In the genomic region with DNA sequence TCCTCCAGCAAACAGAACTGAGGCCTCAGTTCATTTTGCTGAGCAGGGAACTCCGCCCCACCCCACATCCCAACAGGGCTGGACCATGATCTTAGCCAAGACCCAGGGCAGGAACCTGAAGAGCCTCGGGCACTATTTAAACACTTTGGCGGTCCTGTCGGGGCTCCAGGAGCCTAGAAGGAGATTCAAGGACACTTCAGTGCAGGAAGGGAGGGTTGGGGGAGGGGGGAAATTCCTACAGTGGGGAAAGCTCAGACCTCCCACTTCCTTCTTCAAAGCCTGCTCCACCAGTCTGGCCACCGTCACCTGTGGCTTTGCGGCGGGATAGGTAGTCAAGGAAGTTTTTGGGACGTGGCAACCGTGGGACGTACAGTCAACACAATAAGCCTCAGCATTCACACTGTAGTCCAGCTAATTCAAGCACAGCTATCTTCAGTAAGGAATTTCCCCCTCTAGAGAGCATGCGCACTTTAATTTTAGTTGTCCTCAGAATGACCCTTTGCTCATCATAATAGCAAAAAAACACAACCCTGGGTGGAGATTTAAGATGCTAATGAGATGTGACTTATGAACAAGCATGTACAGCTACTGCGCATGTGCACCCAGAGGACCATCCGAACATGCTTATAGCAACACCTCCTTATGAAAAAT, we compare ENCODE assay signal across 15 cellular contexts. TPM values are rescaled to one million over a fixed set of nuclear protein-coding genes. Genes with fewer than 3 reads are reported as not detected.
DNase-seq lines count a peak whose midpoint lies in the region; ATAC-seq and TF ChIP-seq lines count a peak whose summit lies in the region.
"Had no signal": no experiment of that assay in that cellular context is flagged by ENCODE, and none has a peak within 500 bp of the region (broad histone marks: within the 10 kb centered on the region; RNA-seq: fewer than 3 reads in every experiment).

No MANE protein-coding gene starts in this region.

- H3K14ac ChIP-seq in IMR-90 (replicated peaks; ENCODE audit: low read depth, low read length): no peak overlapping the region

- peak overlapping the region; percentile 5 for H3K27ac Mint-ChIP-seq in endodermal cell
- no peak overlapping the region for H3K27ac Mint-ChIP-seq in activated T-cell treated with anti-CD3 and anti-CD28 coated beads, Interleukin-2, amount 50 U/mL, for 72 hours

- H2BK20ac ChIP-seq in IMR-90 (ENCODE audit: low read depth, low read length): peak overlapping the region; percentile 87

- H2AFZ ChIP-seq in IMR-90 (replicated peaks; ENCODE audit: low read length, poor library complexity): no peak overlapping the region

- peaks cover 17% of the 10 kb centered on the region for H3K9me1 ChIP-seq in IMR-90 (ENCODE audit: insufficient read depth, low read length)

- peak overlapping the region; percentile 70 for H4K91ac ChIP-seq in IMR-90 (ENCODE audit: insufficient read depth, low read depth, low read length)

- no TSS peak for BruUV-seq in IMR-90 (replicated peaks; lab: Mats Ljungman, UMichigan)

- TF ChIP-seq CTCF in IMR-90 (conservative IDR thresholded peaks at IDR 0.05; ENCODE audit: low read depth, low read length) (no peak), endodermal cell (conservative IDR thresholded peaks at IDR 0.05) (no peak), left lung (IDR thresholded peaks at IDR 0.05) (no peak)

- H3K9me3 Mint-ChIP-seq in endodermal cell: no peaks in the 10 kb centered on the region
- H3K9me3 Mint-ChIP-seq in activated T-cell treated with anti-CD3 and anti-CD28 coated beads, Interleukin-2, amount 50 U/mL, for 72 hours: no peaks in the 10 kb centered on the region

- H3K27me3 Mint-ChIP-seq in endodermal cell (ENCODE audit: insufficient read depth): no peaks in the 10 kb centered on the region
- H3K27me3 Mint-ChIP-seq in activated T-cell treated with anti-CD3 and anti-CD28 coated beads, Interleukin-2, amount 50 U/mL, for 72 hours (ENCODE audit: low read depth): peaks cover 16% of the 10 kb centered on the region

- peaks cover 8% of the 10 kb centered on the region; the same call in 1 of the 2 replicates for H4K20me1 ChIP-seq in IMR-90 (ENCODE audit: insufficient read depth, low read length)
- H4K20me1 ChIP-seq: BLaER1 treated with 17β-estradiol and CSF1 and Interleukin-3, amounts not matched to agents 10 nM and 100 nM had no signal

- in situ Hi-C loops in IMR-90 (cut with MboI; ENCODE audit: low sequenced_read_pairs): loop anchor here (25.0 kb wide), 2 partner anchors 1060 to 1335 kb away; a partner anchor contains a TSS
- in situ Hi-C loops in KBM-7 (cut with MboI; ENCODE audit: low pct_unique_long_range_greater_than_20kb, low sequenced_read_pairs): no loop called here

- H2BK120ac ChIP-seq in IMR-90 (ENCODE audit: low read depth, low read length): peak overlapping the region; percentile 85

- H3K27me3 ChIP-seq in IMR-90 (ENCODE audit: control insufficient read depth, insufficient read depth, low read length): no peaks in the 10 kb centered on the region
- no peaks in the 10 kb centered on the region for H3K27me3 ChIP-seq in endodermal cell (ENCODE audit: control insufficient read depth, insufficient read depth, low read length, poor library complexity, severe bottlenecking)
- H3K27me3 ChIP-seq in left lung: no peaks in the 10 kb centered on the region
- H3K27me3 ChIP-seq in skeletal muscle tissue (ENCODE audit: control insufficient read depth in 3 of 3, insufficient read depth in 3 of 3, low read length in 3 of 3): no peaks in the 10 kb centered on the region
- H3K27me3 ChIP-seq: BLaER1 treated with 17β-estradiol and CSF1 and Interleukin-3, amounts not matched to agents 10 nM and 100 nM; testis had no signal

- peaks cover 28% of the 10 kb centered on the region for H3K4me1 ChIP-seq in IMR-90 (ENCODE audit: control insufficient read depth, insufficient read depth, low read length)
- H3K4me1 ChIP-seq in endodermal cell (ENCODE audit: control insufficient read depth, insufficient read depth, low read length): no peaks in the 10 kb centered on the region
- peaks cover 30 to 37% of the 10 kb centered on the region in 2 donors for H3K4me1 ChIP-seq in left lung
- peaks cover 11 to 22% (median 13%) of the 10 kb centered on the region in 3 donors for H3K4me1 ChIP-seq in skeletal muscle tissue (ENCODE audit: control insufficient read depth in 3 of 3, insufficient read depth in 3 of 3, low read length in 3 of 3)

- peak overlapping the region; percentile 23; the same call in 1 of the 2 replicates for H4K5ac ChIP-seq in IMR-90 (ENCODE audit: low read depth, low read length)

- H4K8ac ChIP-seq in IMR-90 (ENCODE audit: low read depth in 2 of 2, low read length in 2 of 2): no peak overlapping the region; a peak in 1 of 4 replicates

- peak overlapping the region; percentile 80 for H3K4ac ChIP-seq in IMR-90 (ENCODE audit: low read depth, low read length)

- H2BK15ac ChIP-seq in IMR-90 (ENCODE audit: low read depth, low read length): peak overlapping the region; percentile 39; the same call in 1 of the 3 replicates

- H2AK9ac ChIP-seq in IMR-90 (replicated peaks; ENCODE audit: low read depth, low read length, poor library complexity): no peak overlapping the region

- peaks cover 5% of the 10 kb centered on the region for H3K4me1 Mint-ChIP-seq in endodermal cell
- H3K4me1 Mint-ChIP-seq in activated T-cell treated with anti-CD3 and anti-CD28 coated beads, Interleukin-2, amount 50 U/mL, for 72 hours (ENCODE audit: low read depth): no peaks in the 10 kb centered on the region

- H3K56ac ChIP-seq in IMR-90 (ENCODE audit: extremely low read depth, insufficient read depth, low read length): no peak overlapping the region

- H3K79me1 ChIP-seq in IMR-90 (ENCODE audit: low read depth in 1 of 2, low read length in 2 of 2): peaks cover 0 to 11% of the 10 kb centered on the region in 2 experiments; a peak in 2 of 4 replicates

- H2AK5ac ChIP-seq in IMR-90 (ENCODE audit: low read depth, low read length): peak overlapping the region; percentile 78; the same call in 1 of the 2 replicates

- ATAC-seq in IMR-90 (ENCODE audit: low read depth) (no peak), left lung (peak; percentile 83), HG02884 (IDR thresholded peaks at IDR 0.05; ENCODE audit: unreplicated experiment) (no peak), HG02610 (IDR thresholded peaks at IDR 0.05; ENCODE audit: unreplicated experiment) (no peak)
- no peak for ATAC-seq in activated T-cell treated with anti-CD3 and anti-CD28 coated beads, Interleukin-2, amount 50 U/mL, for 72 hours (replicated peaks in 1 of 2)

- TF ChIP-seq RAD21 in IMR-90 (IDR thresholded peaks at IDR 0.05; ENCODE audit: low read length): no peak

- no peaks in the 10 kb centered on the region for H3K36me3 Mint-ChIP-seq in endodermal cell (ENCODE audit: low read depth)
- no peaks in the 10 kb centered on the region for H3K36me3 Mint-ChIP-seq in activated T-cell treated with anti-CD3 and anti-CD28 coated beads, Interleukin-2, amount 50 U/mL, for 72 hours (ENCODE audit: insufficient read depth in 2 of 2)

- CTCF ChIA-PET in IMR-90 (lab: Yijun Ruan, JAX): no interaction called here

- dilution Hi-C loops in IMR-90 (cut with HindIII; ENCODE audit: low sequenced_read_pairs, unreplicated experiment): no loop called here

- no peak overlapping the region for H3K9ac ChIP-seq in IMR-90 (ENCODE audit: low read depth, low read length)
- no peak overlapping the region for H3K9ac ChIP-seq in endodermal cell (ENCODE audit: extremely low read depth, low read length, poor library complexity, severe bottlenecking)
- no peak overlapping the region for H3K9ac ChIP-seq in skeletal muscle tissue (ENCODE audit: low read depth in 1 of 3, low read length in 3 of 3)
- H3K9ac ChIP-seq: BLaER1 treated with 17β-estradiol and CSF1 and Interleukin-3, amounts not matched to agents 10 nM and 100 nM had no signal

- H3K4me2 ChIP-seq in IMR-90 (ENCODE audit: low read depth, low read length): no peak overlapping the region
- H3K4me2 ChIP-seq: BLaER1 treated with 17β-estradiol and CSF1 and Interleukin-3, amounts not matched to agents 10 nM and 100 nM had no signal

- H3K4me3 ChIP-seq in IMR-90 (ENCODE audit: insufficient read depth, low read depth, low read length): no peak overlapping the region
- H3K4me3 ChIP-seq in endodermal cell (ENCODE audit: low read length): no peak overlapping the region
- H3K4me3 ChIP-seq in left lung: no peak overlapping the region
- H3K4me3 ChIP-seq in skeletal muscle tissue (ENCODE audit: low read length in 3 of 3): no peak overlapping the region
- H3K4me3 ChIP-seq: BLaER1 treated with 17β-estradiol and CSF1 and Interleukin-3, amounts not matched to agents 10 nM and 100 nM; testis had no signal

- TF ChIP-seq POLR2A in IMR-90 (IDR thresholded peaks at IDR 0.05; ENCODE audit: low read depth, low read length): no peak

- peak overlapping the region; percentile 39; the same call in 1 of the 2 replicates for H3K18ac ChIP-seq in IMR-90 (ENCODE audit: low read depth, low read length)

- no peak overlapping the region for H3K4me3 Mint-ChIP-seq in endodermal cell
- no peak overlapping the region for H3K4me3 Mint-ChIP-seq in activated T-cell treated with anti-CD3 and anti-CD28 coated beads, Interleukin-2, amount 50 U/mL, for 72 hours

- POLR2A ChIA-PET in IMR-90 (lab: Charles Lee; ENCODE audit: unreplicated experiment): interaction anchor here (1.0 kb wide), 1 partner anchor 14 kb away, joined by 5 read pairs; no protein-coding TSS in a partner anchor

- DNase-seq in IMR-90: peak; percentile 26
- no peak for DNase-seq in endodermal cell
- peak; percentile 83 to 87 for DNase-seq in left lung
- no peak for DNase-seq in KBM-7
- DNase-seq in activated T-cell treated with anti-CD3 and anti-CD28 coated beads, Interleukin-2, amount 50 U/mL, for 72 hours: no peak
- DNase-seq: activated CD4-positive, alpha-beta T cell treated with anti-CD3 and anti-CD28 coated beads, Interleukin-2, amount 50 U/mL, for 48 hours; erythroblast; H7; NCI-H526; stimulated activated CD4-positive, alpha-beta T cell treated with anti-CD3 and anti-CD28 coated beads, Interleukin-4, amount 100 ng/mL, for 1 hour had no signal

- H2BK5ac ChIP-seq in IMR-90 (ENCODE audit: low read depth, low read length, poor library complexity, severe bottlenecking): no peak overlapping the region

- WGBS in IMR-90 (ENCODE audit: extremely low coverage in 2 of 2, insufficient read length in 1 of 2), 2 experiments: no CpG with 5 or more reads among the region's 13 CpGs
- 86 to 93% methylated on average over 3 to 13 of the region's 13 CpGs for WGBS in endodermal cell (ENCODE audit: insufficient coverage in 1 of 2, insufficient read length in 1 of 2), 2 experiments

- H3K9me3 ChIP-seq in IMR-90 (ENCODE audit: control insufficient read depth, insufficient read depth, low read length) (no peaks in the 10 kb centered on the region), endodermal cell (ENCODE audit: control insufficient read depth, low read length) (no peaks in the 10 kb centered on the region), left lung (no peaks in the 10 kb centered on the region), skeletal muscle tissue (ENCODE audit: control insufficient read depth in 3 of 3, low read length in 3 of 3) (peaks cover 0 to 2% (median 0%) of the 10 kb centered on the region in 3 donors)
- H3K9me3 ChIP-seq: testis had no signal

- H3K36me3 ChIP-seq in IMR-90 (ENCODE audit: control insufficient read depth, insufficient read depth, low read length) (peaks cover 2% of the 10 kb centered on the region; the same call in 1 of the 2 replicates), endodermal cell (ENCODE audit: control insufficient read depth, insufficient read depth, low read length) (no peaks in the 10 kb centered on the region), left lung (no peaks in the 10 kb centered on the region), skeletal muscle tissue (ENCODE audit: control insufficient read depth in 3 of 3, insufficient read depth in 3 of 3, low read length in 3 of 3) (no peaks in the 10 kb centered on the region)
- H3K36me3 ChIP-seq: BLaER1 treated with 17β-estradiol and CSF1 and Interleukin-3, amounts not matched to agents 10 nM and 100 nM had no signal

- H3K27ac ChIP-seq in IMR-90 (ENCODE audit: insufficient read depth, low read length) (no peak overlapping the region; the same call in 1 of the 2 replicates), endodermal cell (ENCODE audit: low read depth, low read length) (no peak overlapping the region), left lung (peak overlapping the region; percentile 70 to 84), skeletal muscle tissue (ENCODE audit: low read depth, low read length) (peak overlapping the region; percentile 36)
- H3K27ac ChIP-seq: BLaER1 treated with 17β-estradiol and CSF1 and Interleukin-3, amounts not matched to agents 10 nM and 100 nM had no signal

- intact Hi-C loops in IMR-90 (cut with micrococcal nuclease): loop anchor here (5.0 kb wide), 3 partner anchors 155 to 290 kb away; a partner anchor contains a TSS
- intact Hi-C loops in left lung (cut with DNase I): no loop called here

- no peak overlapping the region for H3K23ac ChIP-seq in IMR-90 (ENCODE audit: low read depth, low read length)

RNA-seq across cellular contexts. Expression of a gene that starts 30.9 kb away (rescaled TPM):
- total RNA-seq in IMR-90 (2012; rRNA removed): 28.7 and 31.1 TPM in 2 replicates
- 25.0 and 28.4 TPM in 2 replicates for polyA plus RNA-seq in IMR-90 (2012; rRNA removed)
- 16.1 and 27.1 TPM in 2 replicates for polyA plus RNA-seq in IMR-90 (2012; cell fraction: cytosol; rRNA removed)
- polyA plus RNA-seq in IMR-90 (2012; cell fraction: nucleus; rRNA removed; ENCODE audit: low replicate concordance): 9.5 and 9.8 TPM in 2 replicates
- 10 to 100 TPM; 53.6 to 95.2 TPM for total RNA-seq in endodermal cell
- polyA plus RNA-seq in endodermal cell (2013, experiment 1 of 2): 21.5 TPM
- polyA plus RNA-seq in endodermal cell (2013, experiment 2 of 2): 27.6 TPM
- 10 to 100 TPM in 1 of 2 donors, 1 to 10 TPM in 1; 6.9 to 15.8 TPM for total RNA-seq in left lung
- 12.5 TPM for total RNA-seq in skeletal muscle tissue
- under 1 TPM; 0.48 to 0.76 TPM for total RNA-seq in activated T-cell treated with anti-CD3 and anti-CD28 coated beads, Interleukin-2, amount 50 U/mL, for 72 hours

Comparison
In these comparisons a context has a peak if more than half of its experiments do, and no peak if none do; other contexts are left out.
1. DNase-seq: peak in IMR-90 (single experiment) and left lung (2 of 2); none in endodermal cell (single experiment), KBM-7 (single experiment) and activated T-cell treated with anti-CD3 and anti-CD28 coated beads, Interleukin-2, amount 50 U/mL, for 72 hours (0 of 2).
2. H3K27ac ChIP-seq: peak in left lung (2 of 2) and skeletal muscle tissue (single experiment); none in IMR-90 (single experiment) and endodermal cell (single experiment).